Comparison of ENCODE assay signal across 1 cellular context in the genomic region with DNA sequence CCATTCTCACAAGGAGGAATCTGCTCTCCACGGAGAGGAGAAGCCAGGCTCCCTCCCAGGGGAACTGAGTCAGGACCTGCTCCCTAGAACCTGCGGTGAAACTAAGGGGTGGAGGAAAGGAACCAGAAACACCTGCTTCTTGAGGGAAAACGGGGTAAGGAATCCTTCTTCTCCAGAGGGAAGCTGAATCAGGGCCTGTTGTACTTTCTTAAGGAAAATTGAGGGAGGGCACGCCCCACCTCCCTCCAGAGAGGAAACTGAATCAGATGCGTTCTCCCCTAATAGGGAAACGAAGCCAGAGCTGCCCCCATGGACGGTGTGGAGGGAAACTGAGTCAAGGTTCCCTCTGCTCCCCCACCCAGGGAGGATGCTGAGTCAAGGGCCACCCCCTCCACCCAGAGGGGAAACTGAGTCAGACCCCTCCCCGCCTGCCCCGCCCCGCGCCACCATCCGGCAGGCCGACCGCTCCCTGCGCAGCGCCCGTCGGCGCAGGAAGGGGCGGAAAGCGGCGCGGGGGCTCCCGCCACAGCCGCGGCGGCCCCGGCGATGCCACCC.
TF ChIP-seq lines count a peak whose summit lies in the region.

No MANE protein-coding gene starts in this region.

TF ChIP-seq in HepG2, 621 proteins besides CTCF, POLR2A, EP300 and RAD21 (continued from another document):
- TF ChIP-seq DMTF1 (CRISPR knock-in tag; IDR thresholded peaks at IDR 0.05) (no peak), ZBTB21 (CRISPR knock-in tag; IDR thresholded peaks at IDR 0.05) (no peak; the same call in 1 of the 2 replicates), NFYB (CRISPR knock-in tag; IDR thresholded peaks at IDR 0.05) (no peak), KLF15 (CRISPR knock-in tag; IDR thresholded peaks at IDR 0.05; ENCODE audit: borderline replicate concordance) (no peak), ZNF34 (CRISPR knock-in tag; IDR thresholded peaks at IDR 0.05; ENCODE audit: borderline replicate concordance) (0 out of 2 replicates have a peak, but pooled peaks have one; percentile 56)
